25 cellular contexts compared by ENCODE assay signal in genomic region chr1:178539291-178539690, GRCh38. TPM values are rescaled to one million over a fixed set of nuclear protein-coding genes. Genes with fewer than 3 reads are reported as not detected.
DNase-seq lines count a peak whose midpoint lies in the region; ATAC-seq and TF ChIP-seq lines count a peak whose summit lies in the region.
"Had no signal": no experiment of that assay in that cellular context is flagged by ENCODE, and none has a peak within 500 bp of the region (broad histone marks: within the 10 kb centered on the region; RNA-seq: fewer than 3 reads in every experiment).

No MANE protein-coding gene starts in this region.

- H3K36me3 Mint-ChIP-seq in neural progenitor cell, result no peaks in the 10 kb centered on the region
- H3K36me3 Mint-ChIP-seq: activated naive CD8-positive, alpha-beta T cell; naive B cell had no signal

- peak overlapping the region; percentile 65 for H2AFZ ChIP-seq in ACC112 (ENCODE audit: low read length, unreplicated experiment)
- H2AFZ ChIP-seq in DND-41 (ENCODE audit: low read depth, low read length), result peak overlapping the region; percentile 31; the same call in 1 of the 2 replicates
- H2AFZ ChIP-seq in neural progenitor cell (replicated peaks), result no peak overlapping the region

- H3F3A ChIP-seq in neural progenitor cell (ENCODE audit: low read depth), result peaks cover 17% of the 10 kb centered on the region

- ATAC-seq in DND-41 (ENCODE audit: insufficient read depth, low read depth), result no peak
- ATAC-seq in HG03520 (IDR thresholded peaks at IDR 0.05; ENCODE audit: unreplicated experiment), result no peak
- no peak for ATAC-seq in stimulated activated naive CD8-positive, alpha-beta T cell treated with anti-CD3 and anti-CD28 coated beads, Interleukin-15, Interleukin-2, amounts not matched to agents 100 U/mL and 50 U/mL, for 24 hours
- ATAC-seq: activated T-cell treated with anti-CD3 and anti-CD28 coated beads, Interleukin-2, amount 50 U/mL, for 4 hours; body of pancreas had no signal

- WGBS in prostate gland, result 90% methylated on average over 7 of the region's 7 CpGs

- H3K27ac Mint-ChIP-seq in neural progenitor cell, result peak overlapping the region; percentile 82
- H3K27ac Mint-ChIP-seq: activated naive CD8-positive, alpha-beta T cell had no signal

- no peak overlapping the region for H3K9ac ChIP-seq in DND-41 (ENCODE audit: low read depth, low read length)
- no peak overlapping the region for H3K9ac ChIP-seq in neural progenitor cell

- H3K4me1 ChIP-seq in ACC112 (ENCODE audit: control insufficient read depth, insufficient read depth, low read length, unreplicated experiment), result peaks cover 55% of the 10 kb centered on the region
- H3K4me1 ChIP-seq in DND-41 (ENCODE audit: insufficient read depth, low read length), result peaks cover 19% of the 10 kb centered on the region
- H3K4me1 ChIP-seq in neural progenitor cell, result peaks cover 5% of the 10 kb centered on the region
- H3K4me1 ChIP-seq in prostate gland (replicated peaks), result no peaks in the 10 kb centered on the region

- no peaks in the 10 kb centered on the region for H3K27me3 ChIP-seq in ACC112 (ENCODE audit: insufficient read depth, low read length)
- peaks cover 5% of the 10 kb centered on the region for H3K27me3 ChIP-seq in DND-41 (ENCODE audit: insufficient read depth, low read length, poor library complexity)
- H3K27me3 ChIP-seq in neural progenitor cell, result no peaks in the 10 kb centered on the region
- H3K27me3 ChIP-seq in prostate gland (replicated peaks; ENCODE audit: insufficient read depth), result no peaks in the 10 kb centered on the region
- H3K27me3 ChIP-seq: body of pancreas had no signal

- H3K9me3 ChIP-seq in DND-41 (ENCODE audit: insufficient read depth, low read length, severe bottlenecking) (no peaks in the 10 kb centered on the region), neural progenitor cell (ENCODE audit: low read depth) (no peaks in the 10 kb centered on the region), prostate gland (no peaks in the 10 kb centered on the region)
- H3K9me3 ChIP-seq: body of pancreas, thoracic aorta had no signal

- H4K20me1 ChIP-seq in DND-41 (ENCODE audit: insufficient read depth, low read length) (no peaks in the 10 kb centered on the region), neural progenitor cell (ENCODE audit: low read depth) (no peaks in the 10 kb centered on the region)

- H3K4me3 ChIP-seq in ACC112 (ENCODE audit: low read depth, low read length) (no peak overlapping the region), DND-41 (ENCODE audit: low read depth in 1 of 2, low read length in 2 of 2) (no peak overlapping the region), neural progenitor cell (no peak overlapping the region), prostate gland (no peak overlapping the region)
- H3K4me3 ChIP-seq: body of pancreas, thoracic aorta had no signal

- H3K27me3 Mint-ChIP-seq in neural progenitor cell (ENCODE audit: insufficient read depth, low read depth), result peaks cover 4% of the 10 kb centered on the region
- H3K27me3 Mint-ChIP-seq: activated naive CD8-positive, alpha-beta T cell; naive B cell had no signal

- no peak for TF ChIP-seq CTCF in DND-41 (IDR thresholded peaks at IDR 0.05; ENCODE audit: borderline replicate concordance, extremely low read depth, low read length, poor library complexity, severe bottlenecking)
- TF ChIP-seq CTCF in neural progenitor cell (IDR thresholded peaks at IDR 0.05), result no peak
- TF ChIP-seq CTCF in prostate gland (IDR thresholded peaks at IDR 0.05), result no peak

- H3K79me2 ChIP-seq in ACC112 (ENCODE audit: control insufficient read depth, insufficient read depth, low read length, unreplicated experiment) (no peaks in the 10 kb centered on the region), DND-41 (ENCODE audit: insufficient read depth, low read length) (no peaks in the 10 kb centered on the region), neural progenitor cell (ENCODE audit: low read depth) (no peaks in the 10 kb centered on the region)

- peak overlapping the region; percentile 24 for H3K4me3 Mint-ChIP-seq in neural progenitor cell
- H3K4me3 Mint-ChIP-seq: activated naive CD8-positive, alpha-beta T cell; activated T-cell treated with anti-CD3 and anti-CD28 coated beads, Interleukin-2, amount 50 U/mL, for 4 hours had no signal

- no peaks in the 10 kb centered on the region for H3K36me3 ChIP-seq in ACC112 (ENCODE audit: insufficient read depth, low read length)
- H3K36me3 ChIP-seq in DND-41 (ENCODE audit: insufficient read depth, low read length), result no peaks in the 10 kb centered on the region
- no peaks in the 10 kb centered on the region for H3K36me3 ChIP-seq in neural progenitor cell
- no peaks in the 10 kb centered on the region for H3K36me3 ChIP-seq in prostate gland
- H3K36me3 ChIP-seq: thoracic aorta, WERI-Rb-1 had no signal

- TF ChIP-seq POLR2A in prostate gland (IDR thresholded peaks at IDR 0.05), result no peak

- H3K9me3 Mint-ChIP-seq in neural progenitor cell, result no peaks in the 10 kb centered on the region
- H3K9me3 Mint-ChIP-seq: activated T-cell treated with anti-CD3 and anti-CD28 coated beads, Interleukin-2, amount 50 U/mL, for 4 hours; naive B cell had no signal

- H3K4me2 ChIP-seq in DND-41 (ENCODE audit: insufficient read depth, low read length) (no peak overlapping the region), neural progenitor cell (no peak overlapping the region)

- peak overlapping the region; percentile 53; the same call in 1 of the 2 replicates for H3K27ac ChIP-seq in ACC112 (ENCODE audit: low read depth, low read length)
- no peak overlapping the region for H3K27ac ChIP-seq in DND-41 (ENCODE audit: low read length)
- no peak overlapping the region for H3K27ac ChIP-seq in neural progenitor cell
- no peak overlapping the region for H3K27ac ChIP-seq in prostate gland
- H3K27ac ChIP-seq: body of pancreas, thoracic aorta, WERI-Rb-1 had no signal

- DNase-seq in DND-41 (no peak), cerebellar nuclear complex (lab: John Stamatoyannopoulos, UW) (peak; percentile 53 to 80), neural progenitor cell (ENCODE audit: low spot score) (no peak), prostate gland (ENCODE audit: low spot score) (no peak), superior temporal gyrus (ENCODE audit: extremely low spot score) (no peak)
- DNase-seq in stimulated activated naive CD8-positive, alpha-beta T cell treated with anti-CD3 and anti-CD28 coated beads, Interleukin-15, Interleukin-2, amounts not matched to agents 100 U/mL and 50 U/mL, for 24 hours, result no peak
- DNase-seq: activated CD4-positive, alpha-beta T cell treated with anti-CD3 and anti-CD28 coated beads, Interleukin-2, amount 50 U/mL, for 48 hours; activated T-cell treated with anti-CD3 and anti-CD28 coated beads, Interleukin-2, amount 50 U/mL, for 4 hours; body of pancreas; islet precursor cell; naive B cell; NCI-H1092 treated with DMSO at 0.1 percent for 48 hours; NCI-H2107; NCI-H524 treated with DMSO at 0.1 percent for 48 hours; posterior cingulate gyrus; Right ventricle myocardium superior; WERI-Rb-1 had no signal

- peaks cover 27% of the 10 kb centered on the region for H3K4me1 Mint-ChIP-seq in neural progenitor cell

- intact Hi-C loops in prostate gland (cut with DNase I), result no loop called here

RNA-seq across cellular contexts. Expression of gene TEX35, which starts 26.4 kb away (rescaled TPM):
- total RNA-seq in neural progenitor cell (ENCODE audit: low replicate concordance) (not detected in 2 replicates), prostate gland (1 to 10 TPM in 1 of 2 donors, not detected in 1; 3.0 TPM)
- total RNA-seq: activated T-cell treated with anti-CD3 and anti-CD28 coated beads, Interleukin-2, amount 50 U/mL, for 4 hours; body of pancreas; endothelial cell of umbilical vein; mammary epithelial cell; T-helper 1 cell treated with Interleukin-12 subunit alpha and Interleukin-12 subunit beta and Interleukin-4 antibody, amounts not matched to agents 30 ng/mL and 1 ng/mL, for 36 hours; thoracic aorta had no signal

RNA-seq across cellular contexts. Expression of gene CLEC20A, which starts 42.5 kb away (rescaled TPM):
- not detected in 2 replicates for total RNA-seq in neural progenitor cell (ENCODE audit: low replicate concordance)
- not detected for total RNA-seq in prostate gland
- total RNA-seq: activated T-cell treated with anti-CD3 and anti-CD28 coated beads, Interleukin-2, amount 50 U/mL, for 4 hours; body of pancreas; endothelial cell of umbilical vein; fibroblast of villous mesenchyme; mammary epithelial cell; Right ventricle myocardium superior; T-helper 1 cell treated with Interleukin-12 subunit alpha and Interleukin-12 subunit beta and Interleukin-4 antibody, amounts not matched to agents 30 ng/mL and 1 ng/mL, for 36 hours had no signal

Comparison
In these comparisons a context has a peak if more than half of its experiments do, and no peak if none do; other contexts are left out.
1. DNase-seq: peak in cerebellar nuclear complex (2 of 2); none in DND-41 (single experiment), neural progenitor cell (single experiment), prostate gland (single experiment), stimulated activated naive CD8-positive, alpha-beta T cell treated with anti-CD3 and anti-CD28 coated beads, Interleukin-15, Interleukin-2, amounts not matched to agents 100 U/mL and 50 U/mL, for 24 hours (single experiment) and superior temporal gyrus (single experiment).